11 cellular contexts compared by ENCODE assay signal in genomic region chr2:120740765-120741513, GRCh38. TPM values are rescaled to one million over a fixed set of nuclear protein-coding genes. Genes with fewer than 3 reads are reported as not detected.
DNase-seq lines count a peak whose midpoint lies in the region; ATAC-seq, FAIRE-seq and TF ChIP-seq lines count a peak whose summit lies in the region.
"Had no signal": no experiment of that assay in that cellular context is flagged by ENCODE, and none has a peak within 500 bp of the region (broad histone marks: within the 10 kb centered on the region; RNA-seq: fewer than 3 reads in every experiment).

No MANE protein-coding gene starts in this region.

- H3K27me3 ChIP-seq in breast epithelium (peaks cover 0 to 26% of the 10 kb centered on the region in 2 donors), foreskin keratinocyte (peaks cover 95% of the 10 kb centered on the region)

- CTCF ChIA-PET in MCF 10A (lab: Yijun Ruan, JAX) = interaction anchor here (0.6 to 0.7 kb wide), 2 partner anchors 43 to 310 kb away, joined by 3 to 4 read pairs; no protein-coding TSS in a partner anchor

- TF ChIP-seq POLR2A in breast epithelium (IDR thresholded peaks at IDR 0.05) = no peak

- H3K27ac Mint-ChIP-seq in MCF 10A (ENCODE audit: low read depth, unreplicated experiment) = no peak overlapping the region

- TF ChIP-seq CTCF in breast epithelium (IDR thresholded peaks at IDR 0.05) = no peak
- no peak for TF ChIP-seq CTCF in MCF 10A (IDR thresholded peaks at IDR 0.05; ENCODE audit: unreplicated experiment)
- TF ChIP-seq CTCF in coronary artery (IDR thresholded peaks at IDR 0.05) = no peak
- TF ChIP-seq CTCF in foreskin keratinocyte (conservative IDR thresholded peaks at IDR 0.05) = no peak

- WGBS in mesodermal cell (ENCODE audit: insufficient coverage in 2 of 2), 2 experiments = 2 to 4% methylated on average over 9 to 14 of the region's 19 CpGs

- H3K4me1 Mint-ChIP-seq in MCF 10A (ENCODE audit: insufficient read depth, unreplicated experiment) = no peaks in the 10 kb centered on the region

- no peaks in the 10 kb centered on the region for H3K9me3 ChIP-seq in breast epithelium
- no peaks in the 10 kb centered on the region for H3K9me3 ChIP-seq in mesodermal cell (ENCODE audit: control insufficient read depth, low read length)

- ATAC-seq in foreskin keratinocyte (no peak), HG03439 (IDR thresholded peaks at IDR 0.05; ENCODE audit: unreplicated experiment) (no peak)

- H3K27me3 Mint-ChIP-seq in MCF 10A (ENCODE audit: insufficient read depth, unreplicated experiment) = peaks cover 61% of the 10 kb centered on the region

- FAIRE-seq in urothelium cell line (lab: Jason Lieb, UNC) = peak; percentile 30

- H3K36me3 ChIP-seq in breast epithelium (no peaks in the 10 kb centered on the region), mesodermal cell (ENCODE audit: control insufficient read depth, insufficient read depth, low read length) (no peaks in the 10 kb centered on the region)

- H3K9me3 Mint-ChIP-seq in MCF 10A (ENCODE audit: unreplicated experiment) = no peaks in the 10 kb centered on the region

- no peaks in the 10 kb centered on the region for H3K36me3 Mint-ChIP-seq in MCF 10A (ENCODE audit: insufficient read depth, unreplicated experiment)

- POLR2A ChIA-PET in MCF 10A (lab: Yijun Ruan, JAX) = no interaction called here

- peak overlapping the region; percentile 39 to 62 (median 46) for H3K4me3 ChIP-seq in breast epithelium
- peak overlapping the region; percentile 72 for H3K4me3 ChIP-seq in coronary artery
- peak overlapping the region; percentile 36 for H3K4me3 ChIP-seq in mesodermal cell (ENCODE audit: extremely low read depth, insufficient read depth, low read length, poor library complexity, severe bottlenecking)

- H3K27ac ChIP-seq in breast epithelium (no peak overlapping the region), coronary artery (peak overlapping the region in 1 of 2 donors; percentile 19), mesodermal cell (ENCODE audit: low read depth, low read length, severe bottlenecking) (peak overlapping the region; percentile 94), foreskin keratinocyte (no peak overlapping the region)

- DNase-seq in breast epithelium (ENCODE audit: low spot score in 2 of 2) = no peak
- no peak for DNase-seq in MCF 10A (ENCODE audit: unreplicated experiment)
- DNase-seq in coronary artery (ENCODE audit: low spot score) = peak; percentile 72
- DNase-seq in urothelium cell line (ENCODE audit: low spot score) = peak; percentile 58
- no peak for DNase-seq in foreskin keratinocyte
- DNase-seq in SHP77 (lab: John Stamatoyannopoulos, UW) = no peak
- DNase-seq: KBM-7, midbrain had no signal

- BruUV-seq in MCF 10A (replicated peaks; lab: Mats Ljungman, UMichigan) = no TSS peak

- no peak overlapping the region for H3K4me3 Mint-ChIP-seq in MCF 10A (ENCODE audit: unreplicated experiment)

- intact Hi-C loops in breast epithelium (cut with DNase I; ENCODE audit: low total_unique reads) = no loop called here
- intact Hi-C loops in MCF 10A (cut with micrococcal nuclease) = no loop called here

- H3K4me1 ChIP-seq in breast epithelium (peaks cover 0 to 5% of the 10 kb centered on the region in 2 donors), mesodermal cell (ENCODE audit: control insufficient read depth, insufficient read depth, low read length, poor library complexity, severe bottlenecking) (peaks cover 48% of the 10 kb centered on the region), foreskin keratinocyte (peaks cover 3% of the 10 kb centered on the region)

RNA-seq across cellular contexts. Expression of gene GLI2, which starts 5.3 kb away (rescaled TPM):
- 1 to 10 TPM in 2 of 3 donors, under 1 TPM in 1; 0.96 to 3.6 (median 1.0) TPM for total RNA-seq in breast epithelium
- total RNA-seq in MCF 10A (2022) = 0.61 and 0.74 TPM in 2 replicates
- 20.8 TPM for polyA plus RNA-seq in mesodermal cell (2013, experiment 1 of 2)
- 16.2 TPM for polyA plus RNA-seq in mesodermal cell (2013, experiment 2 of 2)
- total RNA-seq in foreskin keratinocyte = 0.44 TPM in 1 of 2 replicates, not detected in the other
- 0.18 TPM in 1 of 2 replicates, not detected in the other for polyA plus RNA-seq in foreskin keratinocyte
- total RNA-seq: activated CD8-positive, alpha-beta memory T cell treated with anti-CD3 and anti-CD28 coated beads for 36 hours had no signal

Comparison
In these comparisons a context has a peak if more than half of its experiments do, and no peak if none do; other contexts are left out.
1. DNase-seq: peak in coronary artery (single experiment) and urothelium cell line (single experiment); none in breast epithelium (0 of 2), MCF 10A (single experiment), foreskin keratinocyte (0 of 2) and SHP77 (0 of 2).
2. Peak in every context shown above with its lines, with median percentiles within 50 percentile points of each other: H3K4me3 ChIP-seq.